Comparison of ENCODE assay signal across 8 cellular contexts in genomic region chr22:45096256-45096907, GRCh38.
DNase-seq lines count a peak whose midpoint lies in the region; ATAC-seq and TF ChIP-seq lines count a peak whose summit lies in the region.

No MANE protein-coding gene starts in this region.

- ATAC-seq in thoracic aorta (ENCODE audit: insufficient number of reproducible peaks, low FRiP score, low read depth) (no peak), HG03025 (IDR thresholded peaks at IDR 0.05; ENCODE audit: low FRiP score, unreplicated experiment) (no peak)

- no peak overlapping the region for H3K4me3 Mint-ChIP-seq in activated CD4-positive, alpha-beta memory T cell treated with anti-CD3 and anti-CD28 coated beads, Interleukin-2, amount 10 ng/mL, durations not matched to agents 7 days and 5 days

- CTCF ChIA-PET in activated CD4-positive, alpha-beta memory T cell treated with anti-CD3 and anti-CD28 coated beads, Interleukin-2, amount 10 ng/mL, durations not matched to agents 7 days and 5 days (lab: Charles Lee), result interaction anchor here (0.5 to 1.0 kb wide), 3 partner anchors 12 to 1808 kb away, joined by 3 read pairs; no protein-coding TSS in a partner anchor

- no peaks in the 10 kb centered on the region for H3K36me3 Mint-ChIP-seq in activated CD4-positive, alpha-beta memory T cell treated with anti-CD3 and anti-CD28 coated beads, Interleukin-2, amount 10 ng/mL, durations not matched to agents 7 days and 5 days (ENCODE audit: low read depth)

- peak; percentile 89 for DNase-seq in AG20443 (ENCODE audit: low spot score)
- DNase-seq in GM20000 (ENCODE audit: low spot score), result peak; percentile 80
- DNase-seq in NCI-H526 (lab: John Stamatoyannopoulos, UW), result peak; percentile 46 to 64
- DNase-seq in activated CD4-positive, alpha-beta memory T cell treated with anti-CD3 and anti-CD28 coated beads, Interleukin-2, amount 10 ng/mL, durations not matched to agents 7 days and 5 days, result peak; percentile 53
- DNase-seq in epithelial cell of proximal tubule (ENCODE audit: low read depth), result peak; percentile 12
- DNase-seq in myocyte (ENCODE audit: low read depth), result peak; percentile 83
- DNase-seq in thoracic aorta (ENCODE audit: low spot score), result no peak

- H3K27me3 Mint-ChIP-seq in activated CD4-positive, alpha-beta memory T cell treated with anti-CD3 and anti-CD28 coated beads, Interleukin-2, amount 10 ng/mL, durations not matched to agents 7 days and 5 days, result peaks cover 13% of the 10 kb centered on the region

- POLR2A ChIA-PET in activated CD4-positive, alpha-beta memory T cell treated with anti-CD3 and anti-CD28 coated beads, Interleukin-2, amount 10 ng/mL, durations not matched to agents 7 days and 5 days (lab: Charles Lee), result no interaction called here

- no peaks in the 10 kb centered on the region for H3K4me1 ChIP-seq in thoracic aorta (ENCODE audit: control insufficient read depth in 1 of 2, low read depth in 2 of 2)

- H3K27me3 ChIP-seq in thoracic aorta (replicated peaks; ENCODE audit: insufficient read depth), result no peaks in the 10 kb centered on the region

- H3K27ac Mint-ChIP-seq in activated CD4-positive, alpha-beta memory T cell treated with anti-CD3 and anti-CD28 coated beads, Interleukin-2, amount 10 ng/mL, durations not matched to agents 7 days and 5 days, result no peak overlapping the region

- H3K4me1 Mint-ChIP-seq in activated CD4-positive, alpha-beta memory T cell treated with anti-CD3 and anti-CD28 coated beads, Interleukin-2, amount 10 ng/mL, durations not matched to agents 7 days and 5 days, result no peaks in the 10 kb centered on the region

- no peak overlapping the region for H3K4me3 ChIP-seq in epithelial cell of proximal tubule (ENCODE audit: low read depth, low read length)
- H3K4me3 ChIP-seq in thoracic aorta, result no peak overlapping the region

- H3K9me3 ChIP-seq in thoracic aorta, result no peaks in the 10 kb centered on the region

- H3K9me3 Mint-ChIP-seq in activated CD4-positive, alpha-beta memory T cell treated with anti-CD3 and anti-CD28 coated beads, Interleukin-2, amount 10 ng/mL, durations not matched to agents 7 days and 5 days, result no peaks in the 10 kb centered on the region

- H3K27ac ChIP-seq in thoracic aorta, result no peak overlapping the region

- peak; percentile 68 for TF ChIP-seq CTCF in GM20000 (IDR thresholded peaks at IDR 0.05; ENCODE audit: extremely low read depth, missing control alignments)
- peak; percentile 97 for TF ChIP-seq CTCF in epithelial cell of proximal tubule (conservative IDR thresholded peaks at IDR 0.05; ENCODE audit: low read depth, low read length)
- peak; percentile 53 for TF ChIP-seq CTCF in thoracic aorta (IDR thresholded peaks at IDR 0.05)

- H3K36me3 ChIP-seq in thoracic aorta, result no peaks in the 10 kb centered on the region
